In the genomic region with DNA sequence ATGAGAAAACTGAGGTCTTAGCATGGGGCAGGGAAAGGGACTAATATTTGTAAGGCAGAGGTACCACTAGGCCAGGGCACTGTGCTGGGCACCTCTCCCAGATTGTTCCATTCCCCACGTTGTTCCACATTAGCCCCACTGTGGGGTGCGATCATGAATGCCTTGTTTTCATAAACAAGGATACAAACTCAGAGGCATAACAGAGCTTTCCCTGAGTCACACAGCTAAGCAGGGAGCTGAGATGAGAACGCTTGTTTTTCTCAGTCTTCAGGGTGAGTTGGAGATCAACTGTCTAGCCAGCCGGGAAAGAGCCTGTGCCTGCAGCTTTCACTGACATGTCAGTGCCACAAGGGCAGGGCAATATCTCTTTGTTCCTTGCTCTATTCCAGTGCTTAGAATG, we compare ENCODE assay signal across 23 cellular contexts. TPM values are rescaled to one million over a fixed set of nuclear protein-coding genes. Genes with fewer than 3 reads are reported as not detected.
DNase-seq lines count a peak whose midpoint lies in the region; ATAC-seq and TF ChIP-seq lines count a peak whose summit lies in the region.
"Had no signal": no experiment of that assay in that cellular context is flagged by ENCODE, and none has a peak within 500 bp of the region (broad histone marks: within the 10 kb centered on the region; RNA-seq: fewer than 3 reads in every experiment).

No MANE protein-coding gene starts in this region.

- H3K27me3 ChIP-seq in AG04450 (ENCODE audit: control insufficient read depth, insufficient read depth, low read length), result peaks cover 4% of the 10 kb centered on the region
- H3K27me3 ChIP-seq in ascending aorta, result no peaks in the 10 kb centered on the region
- H3K27me3 ChIP-seq in skeletal muscle satellite cell (ENCODE audit: control insufficient read depth, insufficient read depth, low read length), result peaks cover 16% of the 10 kb centered on the region
- H3K27me3 ChIP-seq: upper lobe of right lung had no signal

- DNase-seq in AG04450 (ENCODE audit: low read depth, low spot score) (no peak), ascending aorta (ENCODE audit: low spot score in 2 of 2) (no peak), fibroblast of villous mesenchyme (ENCODE audit: low read depth) (peak; percentile 48), inferior parietal cortex (ENCODE audit: extremely low spot score) (no peak), GM19240 (ENCODE audit: insufficient read length, low spot score) (no peak), SIG-M5 (lab: John Stamatoyannopoulos, UW) (no peak)
- DNase-seq: activated CD4-positive, alpha-beta memory T cell treated with anti-CD3 and anti-CD28 coated beads, Interleukin-2, amount 10 ng/mL, durations not matched to agents 7 days and 5 days; activated naive CD4-positive, alpha-beta T cell treated with Interleukin-2 at 50 U/mL for 16 hours; activated T-cell treated with anti-CD3 and anti-CD28 coated beads, Interleukin-2, amount 50 U/mL, for 1 hour; KBM-7; MV-4-11; NCI-H187; NCI-H748 treated with DMSO at 0.1 percent for 48 hours; SJCRH30; stimulated activated naive CD4-positive, alpha-beta T cell treated with Interleukin-2 at 50 U/mL for 16 hours; T-helper 17 cell; upper lobe of right lung had no signal

- intact Hi-C loops in ascending aorta (cut with DNase I), result loop anchor here (5.0 kb wide), 2 partner anchors 48 to 173 kb away; partner anchors contain the start of gene ITGA11

- no peak for ATAC-seq in GM18861 (IDR thresholded peaks at IDR 0.05; ENCODE audit: unreplicated experiment)
- ATAC-seq: A549, T-helper 17 cell, upper lobe of right lung, WTC11 had no signal

- H3K9me3 ChIP-seq in AG04450 (ENCODE audit: control insufficient read depth, insufficient read depth, low read length) (no peaks in the 10 kb centered on the region), ascending aorta (no peaks in the 10 kb centered on the region), skeletal muscle satellite cell (replicated peaks; ENCODE audit: low read length) (no peaks in the 10 kb centered on the region)
- H3K9me3 ChIP-seq: A549, SJCRH30, upper lobe of right lung had no signal

- H3K27ac ChIP-seq in AG04450 (ENCODE audit: low read depth, low read length) (peak overlapping the region; percentile 39), ascending aorta (peak overlapping the region; percentile 85)
- H3K27ac ChIP-seq: C4-2B, epithelial cell of prostate, SJCRH30, upper lobe of right lung had no signal

- CTCF ChIA-PET in AG04450 (lab: Charles Lee), result interaction anchor here (0.6 to 1.3 kb wide), 2 partner anchors 35 to 173 kb away, joined by 3 to 6 read pairs; no protein-coding TSS in a partner anchor

- H3K4me3 ChIP-seq in AG04450 (ENCODE audit: low read depth, low read length), result no peak overlapping the region
- H3K4me3 ChIP-seq in ascending aorta, result no peak overlapping the region
- no peak overlapping the region for H3K4me3 ChIP-seq in fibroblast of villous mesenchyme (ENCODE audit: low read depth, low read length)
- H3K4me3 ChIP-seq in skeletal muscle satellite cell (ENCODE audit: low read length), result no peak overlapping the region
- H3K4me3 ChIP-seq: A549, SJCRH30, upper lobe of right lung had no signal

- TF ChIP-seq CTCF in AG04450 (IDR thresholded peaks at IDR 0.05; ENCODE audit: low read depth, low read length), result no peak
- no peak for TF ChIP-seq CTCF in ascending aorta (IDR thresholded peaks at IDR 0.05)
- no peak for TF ChIP-seq CTCF in fibroblast of villous mesenchyme (IDR thresholded peaks at IDR 0.05; ENCODE audit: insufficient read depth, low read depth, low read length)

- H3K36me3 ChIP-seq in ascending aorta (no peaks in the 10 kb centered on the region), skeletal muscle satellite cell (ENCODE audit: insufficient read depth, low read length) (no peaks in the 10 kb centered on the region)
- H3K36me3 ChIP-seq: SJCRH30, upper lobe of right lung had no signal

- POLR2A ChIA-PET in AG04450 (lab: Yijun Ruan, JAX), result interaction anchor here (0.6 to 1.5 kb wide), 5 partner anchors 38 to 172 kb away, joined by 3 to 5 read pairs (median 4); no protein-coding TSS in a partner anchor

- H3K4me2 ChIP-seq in skeletal muscle satellite cell (ENCODE audit: low read length), result peak overlapping the region; percentile 57
- H3K4me2 ChIP-seq: A549 had no signal

- peaks cover 9 to 28% of the 10 kb centered on the region in 2 donors for H3K4me1 ChIP-seq in ascending aorta
- H3K4me1 ChIP-seq in skeletal muscle satellite cell (ENCODE audit: control insufficient read depth, insufficient read depth, low read length), result peaks cover 32% of the 10 kb centered on the region
- H3K4me1 ChIP-seq: A549, SJCRH30, upper lobe of right lung had no signal

- peak overlapping the region; percentile 66 for H3K9ac ChIP-seq in skeletal muscle satellite cell (ENCODE audit: low read depth, low read length)

RNA-seq across cellular contexts. Expression of gene ITGA11, which starts 47.9 kb away (rescaled TPM):
- 24.0 and 34.7 TPM in 2 replicates for polyA plus RNA-seq in AG04450 (2011; rRNA removed)
- 24.5 and 25.0 TPM in 2 replicates for polyA minus RNA-seq in AG04450 (2011; rRNA and poly(A)+ RNA removed)
- total RNA-seq in ascending aorta, result 136 TPM
- total RNA-seq in fibroblast of villous mesenchyme, result 87.7 and 159 TPM in 2 replicates
- total RNA-seq in skeletal muscle satellite cell (2012; rRNA removed), result 0.51 and 4.2 TPM in 2 replicates
- total RNA-seq: SJCRH30 had no signal
